8 cellular contexts compared by ENCODE assay signal in the genomic region with DNA sequence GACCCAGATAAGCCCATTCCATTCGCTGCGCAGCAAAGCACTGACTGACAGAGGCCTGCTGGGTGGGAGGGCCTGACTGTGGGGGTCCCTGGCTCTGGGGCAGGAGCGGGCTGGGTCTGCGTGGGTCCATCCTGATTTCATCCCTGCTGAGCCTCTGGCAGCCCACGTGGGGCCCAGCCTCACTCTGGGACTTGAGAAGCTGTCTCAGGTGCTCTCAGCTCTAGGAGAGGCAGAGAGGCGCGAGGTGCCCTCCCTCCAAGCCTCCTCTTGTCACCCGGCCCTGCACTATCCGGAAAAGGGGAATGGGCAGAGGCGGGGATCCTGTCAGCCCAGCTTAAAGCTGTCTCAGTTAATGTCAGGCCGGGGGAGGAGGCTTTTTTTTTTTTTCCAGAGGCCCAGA. TPM values are rescaled to one million over a fixed set of nuclear protein-coding genes. Genes with fewer than 3 reads are reported as not detected.
DNase-seq lines count a peak whose midpoint lies in the region; ATAC-seq and TF ChIP-seq lines count a peak whose summit lies in the region.

No MANE protein-coding gene starts in this region.

- peaks cover 14% of the 10 kb centered on the region for H3K4me1 ChIP-seq in cardiac muscle cell (ENCODE audit: low read depth)
- H3K4me1 ChIP-seq in upper lobe of left lung, result peaks cover 15 to 46% (median 27%) of the 10 kb centered on the region in 4 donors

- H3K36me3 ChIP-seq in cardiac muscle cell, result no peaks in the 10 kb centered on the region
- H3K36me3 ChIP-seq in upper lobe of left lung, result no peaks in the 10 kb centered on the region

- no peak for ATAC-seq in Right ventricle myocardium superior (ENCODE audit: poor library complexity)
- ATAC-seq in upper lobe of left lung (ENCODE audit: low FRiP score in 2 of 2), result no peak

- H3K4me3 ChIP-seq in cardiac muscle cell (peak overlapping the region; percentile 58), upper lobe of left lung (peak overlapping the region in 3 of 4 donors; percentile 53 to 70 (median 59))

- H3K4me1 Mint-ChIP-seq in activated naive CD8-positive, alpha-beta T cell treated with anti-CD3 and anti-CD28 coated beads for 36 hours, result peaks cover 3% of the 10 kb centered on the region

- TF ChIP-seq CTCF in cardiac muscle cell (IDR thresholded peaks at IDR 0.05; ENCODE audit: low read depth, low read length) (no peak), upper lobe of left lung (IDR thresholded peaks at IDR 0.05) (no peak)

- H3K27ac ChIP-seq in cardiac muscle cell, result no peak overlapping the region
- H3K27ac ChIP-seq in upper lobe of left lung, result no peak overlapping the region

- TF ChIP-seq POLR2A in upper lobe of left lung (IDR thresholded peaks at IDR 0.05), result no peak

- no peak overlapping the region for H3K27ac Mint-ChIP-seq in activated naive CD8-positive, alpha-beta T cell treated with anti-CD3 and anti-CD28 coated beads for 36 hours

- DNase-seq in cardiac muscle cell (ENCODE audit: low read depth in 1 of 2, low spot score in 1 of 2) (no peak), Right ventricle myocardium superior (no peak), left kidney (ENCODE audit: low read depth, low spot score) (peak; percentile 41), upper lobe of left lung (no peak), AG20443 (ENCODE audit: low spot score) (no peak), inferior parietal cortex (ENCODE audit: extremely low spot score) (no peak)
- no peak for DNase-seq in activated naive CD8-positive, alpha-beta T cell treated with anti-CD3 and anti-CD28 coated beads for 36 hours
- DNase-seq in effector CD4-positive, alpha-beta T cell, result no peak

- no peaks in the 10 kb centered on the region for H3K9me3 ChIP-seq in cardiac muscle cell (ENCODE audit: low read depth)
- no peaks in the 10 kb centered on the region for H3K9me3 ChIP-seq in upper lobe of left lung

- no peak for TF ChIP-seq EP300 in upper lobe of left lung (IDR thresholded peaks at IDR 0.05)

- no peaks in the 10 kb centered on the region for H3K27me3 Mint-ChIP-seq in activated naive CD8-positive, alpha-beta T cell treated with anti-CD3 and anti-CD28 coated beads for 36 hours

- WGBS in upper lobe of left lung, 2 donors, result 58 to 65% methylated on average over 4 to 10 of the region's 11 CpGs

- no peaks in the 10 kb centered on the region for H3K27me3 ChIP-seq in cardiac muscle cell
- H3K27me3 ChIP-seq in upper lobe of left lung, result no peaks in the 10 kb centered on the region

- no peaks in the 10 kb centered on the region for H3K9me3 Mint-ChIP-seq in activated naive CD8-positive, alpha-beta T cell treated with anti-CD3 and anti-CD28 coated beads for 36 hours

- H3K4me3 Mint-ChIP-seq in activated naive CD8-positive, alpha-beta T cell treated with anti-CD3 and anti-CD28 coated beads for 36 hours, result peak overlapping the region; percentile 65

- intact Hi-C loops in Right ventricle myocardium superior (cut with DNase I), result no loop called here

- no peaks in the 10 kb centered on the region for H3K36me3 Mint-ChIP-seq in activated naive CD8-positive, alpha-beta T cell treated with anti-CD3 and anti-CD28 coated beads for 36 hours

RNA-seq across cellular contexts. Expression of a gene that starts 0.9 kb away (rescaled TPM):
- total RNA-seq in cardiac muscle cell (9.7 and 13.0 TPM in 2 replicates), Right ventricle myocardium superior (3.9 TPM), upper lobe of left lung (1 to 10 TPM; 2.1 to 9.9 (median 4.3) TPM)
- 5.2 and 10.0 TPM in 2 replicates for polyA plus RNA-seq in cardiac muscle cell
- total RNA-seq in activated naive CD8-positive, alpha-beta T cell treated with anti-CD3 and anti-CD28 coated beads for 36 hours, result 1 to 10 TPM; 3.6 TPM

RNA-seq across cellular contexts. Expression of a gene that starts 9.7 kb away (rescaled TPM):
- total RNA-seq in cardiac muscle cell (39.3 and 44.4 TPM in 2 replicates), Right ventricle myocardium superior (14.2 TPM), upper lobe of left lung (10 to 100 TPM in 5 of 6 donors, 1 to 10 TPM in 1; 8.1 to 44.0 (median 17.6) TPM)
- polyA plus RNA-seq in cardiac muscle cell, result 22.8 and 41.8 TPM in 2 replicates
- total RNA-seq in activated naive CD8-positive, alpha-beta T cell treated with anti-CD3 and anti-CD28 coated beads for 36 hours, result 10 to 100 TPM; 26.8 to 31.8 TPM

RNA-seq across cellular contexts. Expression of a gene that starts 15.1 kb away (rescaled TPM):
- total RNA-seq in cardiac muscle cell (204 and 253 TPM in 2 replicates), Right ventricle myocardium superior (162 TPM), upper lobe of left lung (100 to 1,000 TPM; 163 to 248 (median 187) TPM)
- polyA plus RNA-seq in cardiac muscle cell, result 274 and 323 TPM in 2 replicates
- 100 to 1,000 TPM; 165 to 168 TPM for total RNA-seq in activated naive CD8-positive, alpha-beta T cell treated with anti-CD3 and anti-CD28 coated beads for 36 hours
